ENCODE assay signal across 15 cellular contexts in genomic region chr9:37986771-37987258, GRCh38.
A peak's percentile ranks its signal among the peaks of the same experiment; 100 is the strongest.
DNase-seq lines count a peak whose midpoint lies in the region; ATAC-seq and TF ChIP-seq lines count a peak whose summit lies in the region.
"Had no signal": no experiment of that assay in that cellular context is flagged by ENCODE, and none has a peak within 500 bp of the region (broad histone marks: within the 10 kb centered on the region; RNA-seq: fewer than 3 reads in every experiment).

No MANE protein-coding gene starts in this region.

- peak in 15 of 61 donors; percentile 16 to 72 (median 35) for DNase-seq in caudate nucleus (lab: John Stamatoyannopoulos, UW)
- peak; percentile 74 for DNase-seq in retina
- no peak for DNase-seq in ACHN
- no peak for DNase-seq in brain microvascular endothelial cell
- DNase-seq in GM03348 (ENCODE audit: low spot score): no peak
- DNase-seq: activated CD4-positive, CD25-positive, alpha-beta regulatory T cell; activated naive CD8-positive, alpha-beta T cell treated with anti-CD3 and anti-CD28 coated beads, Interleukin-2, amount 50 U/mL, for 24 hours; HFFc6; Kasumi-1; naive thymus-derived CD8-positive, alpha-beta T cell; NCI-H526; spleen had no signal

- H3K4me1 ChIP-seq in BLaER1: peaks cover 45% of the 10 kb centered on the region

- no peak overlapping the region for H3K9ac ChIP-seq in BLaER1

- no peaks in the 10 kb centered on the region for H3K9me3 ChIP-seq in BLaER1
- H3K9me3 ChIP-seq: spleen had no signal

- H3K4me3 ChIP-seq in BLaER1 (no peak overlapping the region), brain microvascular endothelial cell (ENCODE audit: low read depth, low read length) (no peak overlapping the region)
- H3K4me3 ChIP-seq: spleen had no signal

- peak overlapping the region; percentile 35 for H3K4me2 ChIP-seq in BLaER1

- H3K36me3 ChIP-seq in BLaER1: no peaks in the 10 kb centered on the region
- H3K36me3 ChIP-seq in brain microvascular endothelial cell (replicated peaks): peaks cover 3% of the 10 kb centered on the region
- H3K36me3 ChIP-seq: spleen had no signal

- no peaks in the 10 kb centered on the region for H4K20me1 ChIP-seq in BLaER1

- no peak for TF ChIP-seq CTCF in brain microvascular endothelial cell (IDR thresholded peaks at IDR 0.05; ENCODE audit: low read depth, low read length, missing control alignments)

- no peak overlapping the region for H3K27ac ChIP-seq in BLaER1
- peak overlapping the region; percentile 86 for H3K27ac ChIP-seq in caudate nucleus (ENCODE audit: low read depth, low read length)
- H3K27ac ChIP-seq in brain microvascular endothelial cell: no peak overlapping the region
- H3K27ac ChIP-seq: spleen had no signal

- no peaks in the 10 kb centered on the region for H3K27me3 ChIP-seq in BLaER1
- H3K27me3 ChIP-seq in brain microvascular endothelial cell (replicated peaks): no peaks in the 10 kb centered on the region
- H3K27me3 ChIP-seq: spleen had no signal

- peak; percentile 77 for ATAC-seq in GM19023 (IDR thresholded peaks at IDR 0.05; ENCODE audit: unreplicated experiment)
- ATAC-seq: activated naive CD8-positive, alpha-beta T cell treated with anti-CD3 and anti-CD28 coated beads, Interleukin-2, amount 50 U/mL, for 24 hours; esophagus mucosa; naive thymus-derived CD8-positive, alpha-beta T cell had no signal

- in situ Hi-C loops in ACHN (cut with HindIII; ENCODE audit: low pct_ligation_motif_present, low pct_unique_long_range_greater_than_20kb, low sequenced_read_pairs): no loop called here
- in situ Hi-C loops in brain microvascular endothelial cell (cut with HindIII; ENCODE audit: low pct_ligation_motif_present, low sequenced_read_pairs): no loop called here
